20 cellular contexts compared by ENCODE assay signal in genomic region chr18:21979171-21979560, GRCh38.
DNase-seq lines count a peak whose midpoint lies in the region; ATAC-seq and TF ChIP-seq lines count a peak whose summit lies in the region.
"Had no signal": no experiment of that assay in that cellular context is flagged by ENCODE, and none has a peak within 500 bp of the region (broad histone marks: within the 10 kb centered on the region; RNA-seq: fewer than 3 reads in every experiment).

No MANE protein-coding gene starts in this region.

- no peaks in the 10 kb centered on the region for H3K79me2 ChIP-seq in GM23338 (replicated peaks; ENCODE audit: insufficient read depth)

- no peak overlapping the region for H4K8ac ChIP-seq in neuronal stem cell (ENCODE audit: low read depth, low read length)

- no peak overlapping the region for H4K91ac ChIP-seq in neuronal stem cell (ENCODE audit: low read depth, low read length, poor library complexity)

- H3K4me2 ChIP-seq in GM23338 (no peak overlapping the region), neuronal stem cell (ENCODE audit: insufficient read depth, low read length, poor library complexity, severe bottlenecking) (no peak overlapping the region)

- no peaks in the 10 kb centered on the region for H4K20me1 ChIP-seq in GM23338 (replicated peaks; ENCODE audit: insufficient read depth)

- no peak overlapping the region for H3K18ac ChIP-seq in neuronal stem cell (ENCODE audit: low read length)

- H3K27me3 Mint-ChIP-seq in GM23338 (ENCODE audit: insufficient read depth, low read depth, poor library complexity), result peaks cover 5% of the 10 kb centered on the region
- H3K27me3 Mint-ChIP-seq: CD4-positive, CD25-positive, alpha-beta regulatory T cell had no signal

- H3K4me3 ChIP-seq in GM23338 (no peak overlapping the region), neuronal stem cell (ENCODE audit: low read length in 2 of 2) (no peak overlapping the region)
- H3K4me3 ChIP-seq: GM12878 had no signal

- peaks cover 4% of the 10 kb centered on the region; the same call in 1 of the 3 replicates for H3K9me3 Mint-ChIP-seq in GM23338

- WGBS in neuronal stem cell (ENCODE audit: extremely low coverage in 2 of 2, insufficient read length in 2 of 2, insufficient replicate concordance in 1 of 2), 2 donors, result no CpG with 5 or more reads among the region's 4 CpGs

- no peak overlapping the region for H3K9ac ChIP-seq in neuronal stem cell (ENCODE audit: low read depth, low read length, poor library complexity)

- no peak overlapping the region for H3K4ac ChIP-seq in neuronal stem cell (ENCODE audit: low read length)

- no peak for TF ChIP-seq CTCF in GM23338 (conservative IDR thresholded peaks at IDR 0.05; ENCODE audit: low read depth in 2 of 2)

- DNase-seq in Caki2 (ENCODE audit: low read depth) (peak; percentile 20), GM23338 (ENCODE audit: low spot score) (no peak), left kidney (ENCODE audit: low read depth, low spot score) (peak; percentile 73), neuronal stem cell (ENCODE audit: low spot score) (no peak)
- DNase-seq in activated CD4-positive, alpha-beta T cell treated with anti-CD3 and anti-CD28 coated beads, Interleukin-2, amount 50 U/mL, for 1 hour, result no peak
- DNase-seq: CD4-positive, CD25-positive, alpha-beta regulatory T cell; DMS 273 treated with DMSO at 0.1 percent for 48 hours; DMS79 treated with DMSO at 0.1 percent for 48 hours; KBM-7; MM.1S; NCI-H1048; NCI-H1417 treated with DMSO at 0.1 percent for 48 hours; NCI-H2029; NCI-H2227 treated with DMSO at 0.1 percent for 48 hours; NCI-H524; NCI-H774 had no signal

- no peak overlapping the region for H3K27ac Mint-ChIP-seq in GM23338
- H3K27ac Mint-ChIP-seq: CD4-positive, CD25-positive, alpha-beta regulatory T cell had no signal

- H2BK120ac ChIP-seq in neuronal stem cell (ENCODE audit: low read depth, low read length), result no peak overlapping the region

- no peak overlapping the region for H2AK5ac ChIP-seq in neuronal stem cell (ENCODE audit: low read depth, low read length)

- H3K27me3 ChIP-seq in GM23338 (ENCODE audit: insufficient read depth), result no peaks in the 10 kb centered on the region
- H3K27me3 ChIP-seq in neuronal stem cell (ENCODE audit: control insufficient read depth in 3 of 3, insufficient read depth in 3 of 3, low read depth in 1 of 3, low read length in 3 of 3), result no peaks in the 10 kb centered on the region

- H2BK15ac ChIP-seq in neuronal stem cell (ENCODE audit: low read length), result no peak overlapping the region

- H3K9me2 ChIP-seq in GM23338 (ENCODE audit: insufficient read depth), result no peaks in the 10 kb centered on the region

- H3K36me3 Mint-ChIP-seq in GM23338 (ENCODE audit: low read depth), result no peaks in the 10 kb centered on the region
- H3K36me3 Mint-ChIP-seq: CD4-positive, CD25-positive, alpha-beta regulatory T cell had no signal

- H3K23ac ChIP-seq in neuronal stem cell (ENCODE audit: low read depth, low read length, poor library complexity), result no peak overlapping the region

- H3K4me1 Mint-ChIP-seq in GM23338, result peaks cover 12% of the 10 kb centered on the region
- H3K4me1 Mint-ChIP-seq: CD4-positive, CD25-positive, alpha-beta regulatory T cell had no signal

- H3K36me3 ChIP-seq in GM23338 (ENCODE audit: insufficient read depth) (no peaks in the 10 kb centered on the region), neuronal stem cell (replicated peaks in 1 of 2; ENCODE audit: control insufficient read depth in 2 of 2, insufficient read depth in 2 of 2, low read length in 2 of 2) (no peaks in the 10 kb centered on the region)

- H3K79me1 ChIP-seq in neuronal stem cell (ENCODE audit: low read depth, low read length), result no peaks in the 10 kb centered on the region

- in situ Hi-C loops in Caki2 (cut with HindIII; ENCODE audit: low pct_unique_long_range_greater_than_20kb, low sequenced_read_pairs), result no loop called here

- no peak overlapping the region for H2BK12ac ChIP-seq in neuronal stem cell (ENCODE audit: low read length)

- no peak overlapping the region for H2BK5ac ChIP-seq in neuronal stem cell (ENCODE audit: low read length)

- peaks cover 14% of the 10 kb centered on the region for H3K4me1 ChIP-seq in GM23338 (ENCODE audit: insufficient read depth)
- H3K4me1 ChIP-seq in neuronal stem cell (ENCODE audit: control insufficient read depth in 2 of 2, insufficient read depth in 1 of 2, low read depth in 1 of 2, low read length in 2 of 2), result peaks cover 0 to 5% of the 10 kb centered on the region in 2 donors

- no peaks in the 10 kb centered on the region for H3F3A ChIP-seq in GM23338 (replicated peaks; ENCODE audit: low read depth)

- H3K14ac ChIP-seq in neuronal stem cell (ENCODE audit: low read length), result no peak overlapping the region

- H3K27ac ChIP-seq in GM23338 (ENCODE audit: low read depth), result no peak overlapping the region
- H3K27ac ChIP-seq in neuronal stem cell (replicated peaks; ENCODE audit: low read length), result no peak overlapping the region

- ATAC-seq in GM23338 (no peak), GM19023 (IDR thresholded peaks at IDR 0.05; ENCODE audit: unreplicated experiment) (no peak), HG03442 (IDR thresholded peaks at IDR 0.05; ENCODE audit: unreplicated experiment) (no peak)
- ATAC-seq: GM12878, Right ventricle myocardium inferior had no signal

- H3K9me3 ChIP-seq in neuronal stem cell (replicated peaks in 1 of 2; ENCODE audit: control insufficient read depth in 2 of 2, insufficient read depth in 1 of 2, low read depth in 1 of 2, low read length in 2 of 2), result no peaks in the 10 kb centered on the region

- peak overlapping the region; percentile 97 for H2AFZ ChIP-seq in GM23338
- peak overlapping the region; percentile 33 for H2AFZ ChIP-seq in neuronal stem cell (ENCODE audit: low read length)

- H3K4me3 Mint-ChIP-seq in GM23338, result no peak overlapping the region
- H3K4me3 Mint-ChIP-seq: CD4-positive, CD25-positive, alpha-beta regulatory T cell had no signal

TF ChIP-seq in GM23338, 12 proteins besides CTCF, POLR2A, EP300 and RAD21 (continues in another document):
- TF ChIP-seq POLR2AphosphoS5 (IDR thresholded peaks at IDR 0.05; ENCODE audit: low read depth) (no peak), ZNF331 (CRISPR knock-in tag; IDR thresholded peaks at IDR 0.05; ENCODE audit: low read depth) (no peak), EZH2 (IDR thresholded peaks at IDR 0.05; ENCODE audit: low read depth, unreplicated experiment) (no peak), ZNF114 (CRISPR knock-in tag; IDR thresholded peaks at IDR 0.05) (no peak), REST (IDR thresholded peaks at IDR 0.05; ENCODE audit: unreplicated experiment) (no peak), NANOG (IDR thresholded peaks at IDR 0.05; ENCODE audit: borderline replicate concordance) (no peak), CREB1 (CRISPR knock-in tag; IDR thresholded peaks at IDR 0.05; ENCODE audit: low read depth) (no peak), EZH2phosphoT487 (IDR thresholded peaks at IDR 0.05; ENCODE audit: unreplicated experiment) (no peak), JUNB (IDR thresholded peaks at IDR 0.05; ENCODE audit: unreplicated experiment) (no peak), STAT1 (IDR thresholded peaks at IDR 0.05; ENCODE audit: unreplicated experiment) (no peak)
- TF ChIP-seq, protein P1, sequence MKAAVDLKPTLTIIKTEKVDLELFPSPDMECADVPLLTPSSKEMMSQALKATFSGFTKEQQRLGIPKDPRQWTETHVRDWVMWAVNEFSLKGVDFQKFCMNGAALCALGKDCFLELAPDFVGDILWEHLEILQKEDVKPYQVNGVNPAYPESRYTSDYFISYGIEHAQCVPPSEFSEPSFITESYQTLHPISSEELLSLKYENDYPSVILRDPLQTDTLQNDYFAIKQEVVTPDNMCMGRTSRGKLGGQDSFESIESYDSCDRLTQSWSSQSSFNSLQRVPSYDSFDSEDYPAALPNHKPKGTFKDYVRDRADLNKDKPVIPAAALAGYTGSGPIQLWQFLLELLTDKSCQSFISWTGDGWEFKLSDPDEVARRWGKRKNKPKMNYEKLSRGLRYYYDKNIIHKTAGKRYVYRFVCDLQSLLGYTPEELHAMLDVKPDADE (IDR thresholded peaks at IDR 0.05), result no peak

Comparison
In these comparisons a context has a peak if more than half of its experiments do, and no peak if none do; other contexts are left out.
1. DNase-seq: peak in Caki2 (single experiment) and left kidney (single experiment); none in GM23338 (single experiment), neuronal stem cell (single experiment) and activated CD4-positive, alpha-beta T cell treated with anti-CD3 and anti-CD28 coated beads, Interleukin-2, amount 50 U/mL, for 1 hour (single experiment).